In genomic region chr5:59956130-59956773, GRCh38 we compare ENCODE assay signal across 1 cellular context.
TF ChIP-seq lines count a peak whose summit lies in the region.

No MANE protein-coding gene starts in this region.

TF ChIP-seq in GM23338, 12 proteins besides CTCF, POLR2A, EP300 and RAD21 (continued from another document):
- TF ChIP-seq ZNF462 (CRISPR knock-in tag; IDR thresholded peaks at IDR 0.05) (no peak), CREB1 (CRISPR knock-in tag; IDR thresholded peaks at IDR 0.05; ENCODE audit: low read depth) (no peak), EZH2phosphoT487 (IDR thresholded peaks at IDR 0.05; ENCODE audit: unreplicated experiment) (no peak), JUNB (IDR thresholded peaks at IDR 0.05; ENCODE audit: unreplicated experiment) (no peak)
